Comparison of ENCODE assay signal across 23 cellular contexts in genomic region chr7:105906690-105907089, GRCh38. TPM values are rescaled to one million over a fixed set of nuclear protein-coding genes. Genes with fewer than 3 reads are reported as not detected.
DNase-seq lines count a peak whose midpoint lies in the region; ATAC-seq and TF ChIP-seq lines count a peak whose summit lies in the region.
"Had no signal": no experiment of that assay in that cellular context is flagged by ENCODE, and none has a peak within 500 bp of the region (broad histone marks: within the 10 kb centered on the region; RNA-seq: fewer than 3 reads in every experiment).

No MANE protein-coding gene starts in this region.

- no peak overlapping the region for H3K14ac ChIP-seq in H9 (ENCODE audit: insufficient read depth, low read length)

- no peak overlapping the region for H3K56ac ChIP-seq in H9 (ENCODE audit: insufficient read length, low read depth, low read length)

- H3K27ac Mint-ChIP-seq in H9, result peak overlapping the region in 2 of 3 experiments; percentile 63 to 78; a peak in 2 of 7 replicates
- H3K27ac Mint-ChIP-seq: IgD-negative memory B cell; stimulated activated naive B cell treated with anti-CD40 and anti-IgM and Interleukin-4, amounts not matched to agents 10 μg/mL and 1 μg/mL and 100 μg/mL, for 72 hours; T-helper 17 cell had no signal

- H3K79me1 ChIP-seq in H9 (ENCODE audit: insufficient read depth, low read depth, low read length, poor library complexity, severe bottlenecking), result no peaks in the 10 kb centered on the region

- in situ Hi-C loops in GM13976 (cut with MboI; ENCODE audit: low sequenced_read_pairs, unreplicated experiment), result no loop called here

- no CpG with 5 or more reads among the region's 2 CpGs for WGBS in H9 (ENCODE audit: extremely low coverage, insufficient read length, low lambda C conversion rate)

- no peak for ATAC-seq in HG03045 (IDR thresholded peaks at IDR 0.05; ENCODE audit: unreplicated experiment)
- ATAC-seq: stimulated activated naive B cell treated with anti-CD40 and anti-IgM and Interleukin-4, amounts not matched to agents 10 μg/mL and 1 μg/mL and 100 μg/mL, for 72 hours; T-helper 17 cell had no signal

- no peak overlapping the region for H2AFZ ChIP-seq in H9 (ENCODE audit: low read length)

- H2BK120ac ChIP-seq in H9 (ENCODE audit: low read depth, low read length, poor library complexity, severe bottlenecking), result no peak overlapping the region

- H3K4ac ChIP-seq in H9 (ENCODE audit: low read depth, low read length), result no peak overlapping the region

- no peak overlapping the region for H2BK5ac ChIP-seq in H9 (ENCODE audit: insufficient read length, low read length)

- no peak overlapping the region for H2BK12ac ChIP-seq in H9 (ENCODE audit: insufficient read length, low read depth, low read length)

- no peaks in the 10 kb centered on the region for H3K27me3 Mint-ChIP-seq in H9 (ENCODE audit: low read depth)
- H3K27me3 Mint-ChIP-seq: T-helper 17 cell had no signal

- H3K4me1 Mint-ChIP-seq in H9, result peaks cover 18 to 24% of the 10 kb centered on the region in 2 experiments
- H3K4me1 Mint-ChIP-seq: stimulated activated naive B cell treated with anti-CD40 and anti-IgM and Interleukin-4, amounts not matched to agents 10 μg/mL and 1 μg/mL and 100 μg/mL, for 72 hours; T-helper 17 cell had no signal

- H3K9me3 ChIP-seq in H9 (ENCODE audit: control insufficient read depth, low read depth, low read length), result peaks cover 4% of the 10 kb centered on the region
- no peaks in the 10 kb centered on the region for H3K9me3 ChIP-seq in muscle layer of colon (ENCODE audit: low read length)

- H3T11ph ChIP-seq in H9 (ENCODE audit: low read length), result no peak overlapping the region

- H3K18ac ChIP-seq in H9 (ENCODE audit: insufficient read length, low read depth, low read length), result no peak overlapping the region

- TF ChIP-seq CTCF in H9 (conservative IDR thresholded peaks at IDR 0.05), result no peak
- TF ChIP-seq CTCF in GM13976 (IDR thresholded peaks at IDR 0.05; ENCODE audit: borderline replicate concordance, control extremely low read depth, extremely low read depth, insufficient read depth, missing control alignments), result no peak

- H3K4me1 ChIP-seq in H9 (ENCODE audit: insufficient read depth, low read length) (peaks cover 4% of the 10 kb centered on the region; the same call in 1 of the 2 replicates), muscle layer of colon (ENCODE audit: insufficient read depth, low read length) (peaks cover 17% of the 10 kb centered on the region)
- H3K4me1 ChIP-seq: BLaER1 had no signal

- no peaks in the 10 kb centered on the region for H3K27me3 ChIP-seq in H9 (ENCODE audit: insufficient read depth, low read length)
- H3K27me3 ChIP-seq in muscle layer of colon (ENCODE audit: control insufficient read depth in 1 of 2, insufficient read depth in 2 of 2, low read length in 2 of 2), result no peaks in the 10 kb centered on the region
- H3K27me3 ChIP-seq: BLaER1 had no signal

- no peak overlapping the region for H3K27ac ChIP-seq in H9 (ENCODE audit: insufficient read length, low read depth, low read length)
- peak overlapping the region; percentile 19 for H3K27ac ChIP-seq in muscle layer of colon (ENCODE audit: low read depth, low read length)
- H3K27ac ChIP-seq: 22Rv1, BLaER1, VCaP had no signal

- peaks cover 16 to 23% (median 18%) of the 10 kb centered on the region in 3 experiments for H3K36me3 Mint-ChIP-seq in H9 (ENCODE audit: insufficient read depth in 1 of 3, low read depth in 3 of 3)
- H3K36me3 Mint-ChIP-seq: IgD-negative memory B cell had no signal

- no peak overlapping the region for H4K8ac ChIP-seq in H9 (replicated peaks; ENCODE audit: insufficient read length, low read depth, low read length)

- H3K23me2 ChIP-seq in H9 (ENCODE audit: insufficient read length, low read depth, low read length, poor library complexity, severe bottlenecking), result no peaks in the 10 kb centered on the region

- peaks cover 9% of the 10 kb centered on the region for H3K36me3 ChIP-seq in muscle layer of colon (ENCODE audit: insufficient read depth, low read length)
- H3K36me3 ChIP-seq: BLaER1 had no signal

- DNase-seq in DMS 273 (lab: John Stamatoyannopoulos, UW; ENCODE audit: unreplicated experiment) (peak; percentile 48), DMS 273 treated with DMSO at 0.1 percent for 48 hours (lab: John Stamatoyannopoulos, UW) (no peak), H9 (no peak), astrocyte of the hippocampus (ENCODE audit: low read depth, low spot score) (peak; percentile 71), NCI-H748 treated with DMSO at 0.1 percent for 48 hours (lab: John Stamatoyannopoulos, UW) (no peak), GM13976 (ENCODE audit: low spot score) (no peak)
- DNase-seq: activated gamma-delta T cell treated with Interleukin-2 at 50 U/mL for 16 hours; amniotic stem cell; Calu3; central memory CD4-positive, alpha-beta T cell; erythroblast; NCI-H187 treated with DMSO at 0.1 percent for 48 hours; NCI-H524 treated with DMSO at 0.1 percent for 48 hours; OCI-M1; SIG-M5; stimulated activated naive B cell treated with anti-CD40 and anti-IgM and Interleukin-4, amounts not matched to agents 10 μg/mL and 1 μg/mL and 100 μg/mL, for 72 hours; T-helper 17 cell had no signal

- H3K4me3 ChIP-seq in muscle layer of colon (ENCODE audit: low read depth in 1 of 2, low read length in 2 of 2), result no peak overlapping the region
- H3K4me3 ChIP-seq: BLaER1 had no signal

- no peak overlapping the region for H2BK15ac ChIP-seq in H9 (ENCODE audit: low read depth, low read length)

- H4K5ac ChIP-seq in H9 (ENCODE audit: insufficient read length, low read depth, low read length), result no peak overlapping the region

- H4K20me1 ChIP-seq in H9 (ENCODE audit: control insufficient read depth, insufficient read depth, insufficient read length), result no peaks in the 10 kb centered on the region
- H4K20me1 ChIP-seq: BLaER1 had no signal

- no peak overlapping the region for H2AK5ac ChIP-seq in H9 (ENCODE audit: insufficient read length, low read length)

- H3K23ac ChIP-seq in H9 (ENCODE audit: insufficient read length, low read depth, low read length), result no peak overlapping the region

- H3K79me2 ChIP-seq in H9 (ENCODE audit: insufficient read depth, low read length), result no peaks in the 10 kb centered on the region; the same call in 1 of the 2 replicates

- H3K4me3 Mint-ChIP-seq in H9, result no peak overlapping the region
- H3K4me3 Mint-ChIP-seq: IgD-negative memory B cell; stimulated activated naive B cell treated with anti-CD40 and anti-IgM and Interleukin-4, amounts not matched to agents 10 μg/mL and 1 μg/mL and 100 μg/mL, for 72 hours; T-helper 17 cell had no signal

- H3K9me3 Mint-ChIP-seq in H9, result peaks cover 11 to 12% of the 10 kb centered on the region in 2 experiments

- no peak overlapping the region for H2BK20ac ChIP-seq in H9 (ENCODE audit: low read depth, low read length, poor library complexity, severe bottlenecking)

- H4K91ac ChIP-seq in H9 (ENCODE audit: insufficient read length, low read depth, low read length), result no peak overlapping the region

- no peak overlapping the region for H3K4me2 ChIP-seq in H9 (ENCODE audit: insufficient read depth, insufficient read length, low read length)
- H3K4me2 ChIP-seq: BLaER1 had no signal

- H3K9ac ChIP-seq in H9 (ENCODE audit: extremely low read depth, insufficient read length, low read length), result no peak overlapping the region
- no peak overlapping the region for H3K9ac ChIP-seq in muscle layer of colon (ENCODE audit: low read length)
- H3K9ac ChIP-seq: BLaER1 had no signal

RNA-seq across cellular contexts. Expression of gene ATXN7L1, which starts 30.3 kb away (rescaled TPM):
- total RNA-seq in H9 (2021), result 22.0 and 24.3 TPM in 2 replicates

RNA-seq across cellular contexts. Expression of gene CDHR3, which starts 56.4 kb away (rescaled TPM):
- 3.3 and 3.8 TPM in 2 replicates for total RNA-seq in H9 (2021)

Comparison
In these comparisons a context has a peak if more than half of its experiments do, and no peak if none do; other contexts are left out.
1. DNase-seq: peak in DMS 273 (single experiment) and astrocyte of the hippocampus (single experiment); none in DMS 273 treated with DMSO at 0.1 percent for 48 hours (single experiment), H9 (single experiment), NCI-H748 treated with DMSO at 0.1 percent for 48 hours (single experiment) and GM13976 (single experiment).